ENCODE assay signal across 9 cellular contexts in the genomic region with DNA sequence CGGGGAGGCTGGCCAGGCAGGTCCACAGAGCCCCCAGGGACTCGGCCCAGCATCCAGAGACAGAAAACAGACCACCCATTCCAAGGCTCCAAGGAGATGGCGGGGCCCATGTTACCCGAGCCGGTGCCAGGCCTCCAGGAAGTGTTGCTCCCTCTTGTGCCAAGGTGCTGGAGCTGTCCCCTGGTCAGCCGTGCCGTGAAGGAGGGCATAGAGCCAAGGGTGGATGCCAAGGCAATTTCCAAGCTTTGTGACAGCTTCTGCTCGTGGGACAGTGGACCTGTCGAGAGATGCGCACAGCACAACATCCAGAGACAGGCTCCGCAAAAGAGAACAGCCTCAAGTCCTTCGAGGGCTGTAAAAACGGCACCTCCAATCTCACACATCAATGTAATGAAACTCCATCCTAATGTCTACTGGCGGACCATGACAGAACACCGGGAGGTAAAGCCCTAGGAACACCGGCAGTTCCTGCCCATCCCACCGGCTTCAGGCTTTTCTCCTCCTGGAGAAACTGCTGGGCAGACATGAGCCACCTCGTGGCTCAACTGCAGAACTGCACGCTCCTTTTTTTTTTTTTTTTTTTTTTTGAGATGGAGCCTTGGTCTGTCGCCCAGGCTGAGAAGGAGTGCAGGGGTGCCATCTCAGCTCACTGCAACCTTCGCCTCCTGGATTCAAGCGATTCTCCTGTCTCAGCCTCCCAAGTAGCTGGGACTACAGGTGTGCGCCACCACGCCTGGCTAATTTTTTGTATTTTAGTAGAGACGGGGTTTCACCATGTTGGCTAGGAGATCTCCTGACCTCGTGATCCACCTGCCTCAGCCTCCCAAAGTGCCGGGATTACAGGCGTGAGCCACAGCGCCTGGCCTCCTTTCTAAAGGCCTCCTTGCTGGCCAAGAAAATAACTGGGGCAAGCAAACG. TPM values are rescaled to one million over a fixed set of nuclear protein-coding genes. Genes with fewer than 3 reads are reported as not detected.
A peak's percentile ranks its signal among the peaks of the same experiment; 100 is the strongest.
DNase-seq lines count a peak whose midpoint lies in the region; ATAC-seq and TF ChIP-seq lines count a peak whose summit lies in the region.
"Had no signal": no experiment of that assay in that cellular context is flagged by ENCODE, and none has a peak within 500 bp of the region (broad histone marks: within the 10 kb centered on the region; RNA-seq: fewer than 3 reads in every experiment).

No MANE protein-coding gene starts in this region.

- POLR2A ChIA-PET in T-cell (lab: Charles Lee): interaction anchor here (0.6 kb wide), 2 partner anchors 80 to 204 kb away, joined by 7 to 8 read pairs; no protein-coding TSS in a partner anchor
- POLR2A ChIA-PET in naive thymus-derived CD8-positive, alpha-beta T cell (lab: Charles Lee): interaction anchor here (0.7 to 3.2 kb wide), 7 partner anchors 22 to 314 kb away, joined by 3 to 20 read pairs (median 4); no protein-coding TSS in a partner anchor

- no peak overlapping the region for H3K4me3 Mint-ChIP-seq in T-cell
- peak overlapping the region in 1 of 10 donors; percentile 2 for H3K4me3 Mint-ChIP-seq in naive thymus-derived CD8-positive, alpha-beta T cell

- no peaks in the 10 kb centered on the region for H3K9me3 Mint-ChIP-seq in T-cell
- no peaks in the 10 kb centered on the region for H3K9me3 Mint-ChIP-seq in naive thymus-derived CD8-positive, alpha-beta T cell

- 53% methylated on average over 30 of the region's 30 CpGs for WGBS in lower leg skin, 2 donors

- no peaks in the 10 kb centered on the region for H3K27me3 Mint-ChIP-seq in T-cell
- H3K27me3 Mint-ChIP-seq in naive thymus-derived CD8-positive, alpha-beta T cell: no peaks in the 10 kb centered on the region

- H3K27ac Mint-ChIP-seq in T-cell: peak overlapping the region in 1 of 2 donors; percentile 66
- H3K27ac Mint-ChIP-seq in naive thymus-derived CD8-positive, alpha-beta T cell: peak overlapping the region in 7 of 10 donors; percentile 52 to 93 (median 71)

- CTCF ChIA-PET in T-cell (lab: Charles Lee): interaction anchor here (0.5 to 3.0 kb wide), 12 partner anchors 19 to 1564 kb away, joined by 3 to 16 read pairs (median 4); no protein-coding TSS in a partner anchor

- ATAC-seq in T-cell (replicated peaks in 1 of 4) (peak; percentile 27 to 60 (median 44)), esophagus mucosa (peak; percentile 51)
- ATAC-seq in naive thymus-derived CD8-positive, alpha-beta T cell: peak; percentile 47 to 68

- TF ChIP-seq CTCF in lower leg skin (IDR thresholded peaks at IDR 0.05): peak in 1 of 3 donors; percentile 6

- peaks cover 25% of the 10 kb centered on the region for H3K36me3 Mint-ChIP-seq in T-cell
- peaks cover 0 to 32% (median 11%) of the 10 kb centered on the region in 3 donors for H3K36me3 Mint-ChIP-seq in naive thymus-derived CD8-positive, alpha-beta T cell

- peaks cover 11 to 27% (median 23%) of the 10 kb centered on the region in 3 donors for H3K4me1 Mint-ChIP-seq in T-cell
- peaks cover 12 to 40% (median 16%) of the 10 kb centered on the region in 4 donors for H3K4me1 Mint-ChIP-seq in naive thymus-derived CD8-positive, alpha-beta T cell

- intact Hi-C loops in lower leg skin (cut with DNase I; ENCODE audit: low total_unique reads): no loop called here

- no peak overlapping the region for H3K4me3 ChIP-seq in lower leg skin (ENCODE audit: low read depth, poor library complexity, severe bottlenecking)

- DNase-seq in stimulated activated CD4-positive, alpha-beta T cell treated with anti-CD3 and anti-CD28 coated beads, Interleukin-12 subunit alpha, Interleukin-12 subunit beta, amount 100 ng/mL, for 4 hours: peak; percentile 7
- DNase-seq in stimulated activated CD4-positive, alpha-beta T cell treated with anti-CD3 and anti-CD28 coated beads, Interleukin-4, amount 100 ng/mL, for 4 hours: no peak
- DNase-seq in M059J (ENCODE audit: low read depth): peak; percentile 59
- peak in 11 of 34 experiments; percentile 4 to 35 (median 22) for DNase-seq in T-cell
- DNase-seq in naive thymus-derived CD8-positive, alpha-beta T cell: peak in 6 of 10 donors; percentile 10 to 59 (median 40)
- no peak for DNase-seq in lower leg skin (ENCODE audit: low spot score in 2 of 2)
- no peak for DNase-seq in NCI-H774 (lab: John Stamatoyannopoulos, UW)

- no peak for TF ChIP-seq POLR2A in lower leg skin (IDR thresholded peaks at IDR 0.05)

RNA-seq across cellular contexts. Expression of a gene that starts 30.9 kb away (rescaled TPM):
- total RNA-seq in M059J (2014; rRNA removed; shearing (Covaris generic)): not detected in 2 replicates
- total RNA-seq in T-cell: 1 to 10 TPM in 1 of 5 donors, under 1 TPM in 2, not detected in 2; 0.44 to 1.6 (median 0.59) TPM
- not detected for total RNA-seq in esophagus mucosa
- total RNA-seq in naive thymus-derived CD8-positive, alpha-beta T cell: not detected
- not detected for polyA plus RNA-seq in naive thymus-derived CD8-positive, alpha-beta T cell
- total RNA-seq in lower leg skin: not detected
- total RNA-seq: urinary bladder had no signal
- polyA plus RNA-seq: urinary bladder had no signal

RNA-seq across cellular contexts. Expression of a gene that starts 44.0 kb away (rescaled TPM):
- not detected in 2 replicates for total RNA-seq in M059J (2014; rRNA removed; shearing (Covaris generic))
- total RNA-seq in T-cell (1 to 10 TPM in 2 of 5 donors, under 1 TPM in 1, not detected in 2; 0.92 to 3.0 (median 1.5) TPM), esophagus mucosa (not detected), lower leg skin (not detected)
- 1 to 10 TPM; 2.2 to 2.6 TPM for total RNA-seq in naive thymus-derived CD8-positive, alpha-beta T cell
- 1 to 10 TPM in 1 of 3 donors, under 1 TPM in 2; 0.53 to 2.2 (median 0.91) TPM for polyA plus RNA-seq in naive thymus-derived CD8-positive, alpha-beta T cell
- total RNA-seq: urinary bladder had no signal

RNA-seq across cellular contexts. Expression of a gene that starts 44.2 kb away (rescaled TPM):
- 28.9 and 29.1 TPM in 2 replicates for total RNA-seq in M059J (2014; rRNA removed; shearing (Covaris generic))
- 10 to 100 TPM; 23.2 to 33.5 (median 28.7) TPM for total RNA-seq in T-cell
- 7.6 TPM for total RNA-seq in esophagus mucosa
- 10 to 100 TPM; 37.1 to 38.0 TPM for total RNA-seq in naive thymus-derived CD8-positive, alpha-beta T cell
- 10 to 100 TPM; 10.7 to 18.1 (median 17.5) TPM for polyA plus RNA-seq in naive thymus-derived CD8-positive, alpha-beta T cell
- total RNA-seq in lower leg skin: 10 to 100 TPM; 14.3 to 18.1 (median 15.9) TPM

RNA-seq across cellular contexts. Expression of a gene that starts 44.2 kb away (rescaled TPM):
- 5.0 and 7.5 TPM in 2 replicates for total RNA-seq in M059J (2014; rRNA removed; shearing (Covaris generic))
- total RNA-seq in T-cell: 10 to 100 TPM in 4 of 5 donors, 1 to 10 TPM in 1; 9.4 to 13.4 (median 10.8) TPM
- total RNA-seq in esophagus mucosa: 3.7 TPM
- 10 to 100 TPM; 15.7 to 15.8 TPM for total RNA-seq in naive thymus-derived CD8-positive, alpha-beta T cell
- 1 to 10 TPM; 4.5 to 8.6 (median 7.0) TPM for polyA plus RNA-seq in naive thymus-derived CD8-positive, alpha-beta T cell
- 10 to 100 TPM in 3 of 4 donors, 1 to 10 TPM in 1; 6.1 to 12.7 (median 11.9) TPM for total RNA-seq in lower leg skin

RNA-seq across cellular contexts. Expression of a gene that starts 57.9 kb away (rescaled TPM):
- total RNA-seq in M059J (2014; rRNA removed; shearing (Covaris generic)): 3.0 and 8.2 TPM in 2 replicates
- 10 to 100 TPM; 14.4 to 19.6 (median 15.3) TPM for total RNA-seq in T-cell
- 1.3 TPM for total RNA-seq in esophagus mucosa
- total RNA-seq in naive thymus-derived CD8-positive, alpha-beta T cell: 10 to 100 TPM; 25.5 to 26.6 TPM
- polyA plus RNA-seq in naive thymus-derived CD8-positive, alpha-beta T cell: 1 to 10 TPM; 2.0 to 3.8 (median 3.7) TPM
- 1 to 10 TPM; 4.4 to 9.7 (median 7.7) TPM for total RNA-seq in lower leg skin

Comparison
In these comparisons a context has a peak if more than half of its experiments do, and no peak if none do; other contexts are left out.
1. DNase-seq: peak in stimulated activated CD4-positive, alpha-beta T cell treated with anti-CD3 and anti-CD28 coated beads, Interleukin-12 subunit alpha, Interleukin-12 subunit beta, amount 100 ng/mL, for 4 hours (single experiment), M059J (single experiment) and naive thymus-derived CD8-positive, alpha-beta T cell (6 of 10); none in stimulated activated CD4-positive, alpha-beta T cell treated with anti-CD3 and anti-CD28 coated beads, Interleukin-4, amount 100 ng/mL, for 4 hours (0 of 2), lower leg skin (0 of 2) and NCI-H774 (single experiment).
2. Peak in every context shown above with its lines, with median percentiles within 50 percentile points of each other: ATAC-seq.